1 cellular context compared by ENCODE assay signal in the genomic region with DNA sequence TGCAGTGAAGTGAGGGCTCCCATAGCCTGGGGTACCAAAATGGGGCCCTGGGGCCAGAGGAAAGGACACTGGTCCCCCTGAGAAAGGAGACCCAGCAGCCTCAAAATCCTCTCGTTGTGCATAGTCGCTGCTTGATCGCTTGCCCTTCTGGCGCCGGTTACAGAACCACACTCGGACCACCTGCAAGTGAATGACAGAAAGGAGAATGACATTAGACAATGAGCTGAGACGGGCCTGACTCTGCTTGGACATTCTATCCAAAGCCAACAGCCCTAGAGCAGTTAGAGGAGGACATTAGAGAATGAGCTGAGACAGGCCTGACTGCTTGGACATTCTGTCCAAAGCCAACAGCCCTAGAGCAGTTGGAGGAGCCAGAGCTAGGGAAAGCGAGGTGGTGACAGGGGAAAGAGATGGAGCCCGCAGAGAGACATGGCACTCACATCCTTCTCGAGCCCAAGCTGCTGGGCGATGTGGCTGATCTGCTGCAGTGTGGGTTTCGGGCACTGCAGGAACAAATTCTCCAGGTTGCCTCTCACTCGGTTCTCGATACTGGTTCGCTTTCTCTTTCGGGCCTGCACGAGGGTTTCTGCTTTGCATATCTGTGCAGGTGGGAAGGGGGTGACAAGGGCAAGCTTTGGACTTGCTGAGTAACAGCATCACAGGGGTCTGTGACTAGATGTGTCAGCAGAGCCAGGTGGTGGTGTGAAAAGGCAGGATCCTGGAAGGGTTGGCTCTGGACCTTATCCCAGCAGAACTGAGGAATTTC.
TF ChIP-seq lines count a peak whose summit lies in the region.

No MANE protein-coding gene starts in this region.

TF ChIP-seq in GM12878, 131 proteins besides CTCF, POLR2A, EP300 and RAD21:
- TF ChIP-seq IKZF2 (IDR thresholded peaks at IDR 0.05) (peak; percentile 54 to 61), MTA2 (IDR thresholded peaks at IDR 0.05; ENCODE audit: low read depth) (0 out of 2 replicates have a peak, but pooled peaks have one; percentile 9), HDGF (IDR thresholded peaks at IDR 0.05) (peak; percentile 86), POLR2AphosphoS5 (IDR thresholded peaks at IDR 0.05; ENCODE audit: low read length) (peak; percentile 69; the same call in 1 of the 2 replicates), NR2F1 (conservative IDR thresholded peaks at IDR 0.05) (peak; percentile 70), YBX1 (IDR thresholded peaks at IDR 0.05) (0 out of 2 replicates have a peak, but pooled peaks have one; percentile 32), RUNX3 (IDR thresholded peaks at IDR 0.05; ENCODE audit: low read length) (peak; percentile 21; the same call in 1 of the 2 replicates), IKZF1 (conservative IDR thresholded peaks at IDR 0.05) (peak; percentile 72), RAD51 (IDR thresholded peaks at IDR 0.05) (peak; percentile 51; the same call in 1 of the 2 replicates), DPF2 (IDR thresholded peaks at IDR 0.05) (0 out of 2 replicates have a peak, but pooled peaks have one; percentile 33), MLLT1 (IDR thresholded peaks at IDR 0.05) (peak; percentile 90), POU2F2 (IDR thresholded peaks at IDR 0.05; ENCODE audit: borderline replicate concordance, low read depth, low read length) (peak; percentile 93), NFIC (IDR thresholded peaks at IDR 0.05; ENCODE audit: low read depth, low read length) (0 out of 2 replicates have a peak, but pooled peaks have one; percentile 17), RELB (IDR thresholded peaks at IDR 0.05; ENCODE audit: low read depth) (peak; percentile 81), NBN (IDR thresholded peaks at IDR 0.05) (peak; percentile 74; the same call in 1 of the 2 replicates), BACH1 (IDR thresholded peaks at IDR 0.05; ENCODE audit: borderline replicate concordance) (peak; percentile 49; the same call in 1 of the 2 replicates), TCF12 (IDR thresholded peaks at IDR 0.05; ENCODE audit: low read depth, low read length) (0 out of 2 replicates have a peak, but pooled peaks have one; percentile 45), ATF7 (IDR thresholded peaks at IDR 0.05; ENCODE audit: low read depth) (0 out of 2 replicates have a peak, but pooled peaks have one; percentile 20), TCF3 (IDR thresholded peaks at IDR 0.05; ENCODE audit: borderline replicate concordance, insufficient read depth, low read depth, low read length) (0 out of 2 replicates have a peak, but pooled peaks have one; percentile 53), BHLHE40 (IDR thresholded peaks at IDR 0.05; ENCODE audit: borderline replicate concordance in 1 of 2, low read depth in 2 of 2, low read length in 1 of 2) (peak in 1 of 2 experiments; percentile 82; a peak in 3 of 4 replicates), MEF2A (IDR thresholded peaks at IDR 0.05; ENCODE audit: insufficient read depth, low read depth, low read length) (0 out of 2 replicates have a peak, but pooled peaks have one; percentile 32), EED (IDR thresholded peaks at IDR 0.05; ENCODE audit: low read depth) (peak; percentile 62)
